ENCODE assay signal across 19 cellular contexts in genomic region chr5:40866844-40867243, GRCh38. TPM values are rescaled to one million over a fixed set of nuclear protein-coding genes. Genes with fewer than 3 reads are reported as not detected.
DNase-seq lines count a peak whose midpoint lies in the region; ATAC-seq, FAIRE-seq and TF ChIP-seq lines count a peak whose summit lies in the region.
"Had no signal": no experiment of that assay in that cellular context is flagged by ENCODE, and none has a peak within 500 bp of the region (broad histone marks: within the 10 kb centered on the region; RNA-seq: fewer than 3 reads in every experiment).

No MANE protein-coding gene starts in this region.

- no peak overlapping the region for H3K27ac ChIP-seq in GM23338 (ENCODE audit: low read depth)
- H3K27ac ChIP-seq in K562 (ENCODE audit: extremely low read depth, low read depth, low read length), result no peak overlapping the region
- H3K27ac ChIP-seq in mesendoderm (ENCODE audit: low read depth, low read length), result no peak overlapping the region
- H3K27ac ChIP-seq: BLaER1 had no signal

- no peak for TF ChIP-seq RAD21 in K562 (CRISPR knock-in tag; conservative IDR thresholded peaks at IDR 0.05 in 1 of 2, IDR thresholded peaks at IDR 0.05 in 1 of 2)

- no TSS peak for BruUV-seq in K562 (replicated peaks; lab: Mats Ljungman, UMichigan)

- no peak overlapping the region for H4K8ac ChIP-seq in mesendoderm (ENCODE audit: low read depth, low read length)

- H3K36me3 ChIP-seq in GM23338 (ENCODE audit: insufficient read depth), result no peaks in the 10 kb centered on the region
- no peaks in the 10 kb centered on the region for H3K36me3 ChIP-seq in K562 (ENCODE audit: control insufficient read depth, insufficient read depth, low read length)
- no peaks in the 10 kb centered on the region for H3K36me3 ChIP-seq in mesendoderm (ENCODE audit: control insufficient read depth, insufficient read depth, low read length)
- H3K36me3 ChIP-seq: BLaER1 had no signal

- H2AFZ ChIP-seq in GM23338, result 0 out of 2 replicates have a peak overlapping the region, but pooled peaks have one; percentile 25
- H2AFZ ChIP-seq in K562 (ENCODE audit: low read depth, low read length), result peak overlapping the region; percentile 47

- DNase-seq in GM23338 (ENCODE audit: low spot score) (no peak), K562 (ENCODE audit: extremely low read depth in 1 of 4, low spot score in 3 of 4) (no peak), mesendoderm (peak; percentile 30), NCI-H446 (lab: John Stamatoyannopoulos, UW) (no peak)
- DNase-seq: 8988T; CD4-positive, alpha-beta memory T cell; DMS153; DMS79; GDM1; HCEC 1CT; IMR-90; KBM-7 had no signal

- H3K9me3 Mint-ChIP-seq in GM23338, result peaks cover 23% of the 10 kb centered on the region

- H2BK5ac ChIP-seq in mesendoderm (ENCODE audit: low read length), result no peak overlapping the region

- H3K4me1 ChIP-seq in GM23338 (ENCODE audit: insufficient read depth), result 0 out of 2 replicates have a peak, but pooled peaks cover 6% of the 10 kb centered on the region
- H3K4me1 ChIP-seq in K562 (replicated peaks in 1 of 2; ENCODE audit: control insufficient read depth in 2 of 2, insufficient read depth in 2 of 2, low read length in 2 of 2), result no peaks in the 10 kb centered on the region
- H3K4me1 ChIP-seq in mesendoderm (ENCODE audit: control insufficient read depth, low read depth, low read length), result no peaks in the 10 kb centered on the region
- H3K4me1 ChIP-seq: BLaER1 had no signal

- no peaks in the 10 kb centered on the region for H3K79me1 ChIP-seq in mesendoderm (ENCODE audit: low read length)

- H3K18ac ChIP-seq in mesendoderm (ENCODE audit: low read length), result no peak overlapping the region

- H3K27ac Mint-ChIP-seq in GM23338, result no peak overlapping the region
- H3K27ac Mint-ChIP-seq: CD14-positive monocyte; CD4-positive, alpha-beta memory T cell had no signal

- peaks cover 15% of the 10 kb centered on the region for H3K36me3 Mint-ChIP-seq in GM23338 (ENCODE audit: low read depth)
- H3K36me3 Mint-ChIP-seq: CD14-positive monocyte had no signal

- no peak for TF ChIP-seq CTCF in GM23338 (conservative IDR thresholded peaks at IDR 0.05; ENCODE audit: low read depth in 2 of 2)
- no peak for TF ChIP-seq CTCF in K562 (IDR thresholded peaks at IDR 0.05 in 2 of 3, conservative IDR thresholded peaks at IDR 0.05 in 1 of 3; ENCODE audit: insufficient read depth in 2 of 3, low read depth in 1 of 3, low read length in 3 of 3)

- H2BK15ac ChIP-seq in mesendoderm (replicated peaks; ENCODE audit: low read depth), result no peak overlapping the region

- H3K9me2 ChIP-seq in GM23338 (ENCODE audit: insufficient read depth), result no peaks in the 10 kb centered on the region

- ATAC-seq in GM23338 (no peak), K562 (peak; percentile 59), GM21515 (IDR thresholded peaks at IDR 0.05; ENCODE audit: unreplicated experiment) (no peak), GM18907 (IDR thresholded peaks at IDR 0.05; ENCODE audit: unreplicated experiment) (no peak)

- H3K4me2 ChIP-seq in GM23338 (no peak overlapping the region), K562 (ENCODE audit: insufficient read depth, low read length) (no peak overlapping the region), mesendoderm (ENCODE audit: low read length) (no peak overlapping the region)
- H3K4me2 ChIP-seq: BLaER1 had no signal

- H3K4me3 ChIP-seq in GM23338, result no peak overlapping the region
- no peak overlapping the region for H3K4me3 ChIP-seq in K562
- no peak overlapping the region for H3K4me3 ChIP-seq in mesendoderm (ENCODE audit: low read length)
- H3K4me3 ChIP-seq: BLaER1 had no signal

- no peak overlapping the region for H2AK5ac ChIP-seq in mesendoderm (ENCODE audit: low read length)

- no peak overlapping the region for H4K5ac ChIP-seq in mesendoderm (ENCODE audit: low read length)

- peaks cover 9% of the 10 kb centered on the region for H3K4me1 Mint-ChIP-seq in GM23338
- H3K4me1 Mint-ChIP-seq: CD14-positive monocyte had no signal

- H2BK120ac ChIP-seq in mesendoderm (ENCODE audit: low read depth, low read length), result no peak overlapping the region

- POLR2A ChIA-PET in K562 (lab: Yijun Ruan, JAX), result interaction anchor here (0.7 to 1.7 kb wide), 4 partner anchors 9 to 41 kb away, joined by 3 to 6 read pairs (median 3); no protein-coding TSS in a partner anchor

- H3K56ac ChIP-seq in mesendoderm (ENCODE audit: low read length), result peak overlapping the region; percentile 44

- no peak overlapping the region for H3K4me3 Mint-ChIP-seq in GM23338
- H3K4me3 Mint-ChIP-seq: CD14-positive monocyte; CD4-positive, alpha-beta memory T cell had no signal

- CTCF ChIA-PET in K562 (lab: Yijun Ruan, JAX; ENCODE audit: low intra/inter-chr PET ratio), result no interaction called here

- H3K9me3 ChIP-seq in K562 (replicated peaks; ENCODE audit: control insufficient read depth, insufficient read depth, low read depth, low read length), result peaks cover 2% of the 10 kb centered on the region; the same call in 1 of the 2 replicates

- no peak overlapping the region for H3K9ac ChIP-seq in K562 (ENCODE audit: insufficient read depth in 1 of 2, low read depth in 2 of 2, low read length in 2 of 2)
- no peak overlapping the region for H3K9ac ChIP-seq in mesendoderm (ENCODE audit: low read length)
- H3K9ac ChIP-seq: BLaER1 had no signal

- H3K27me3 ChIP-seq in GM23338 (ENCODE audit: insufficient read depth) (no peaks in the 10 kb centered on the region), K562 (ENCODE audit: control insufficient read depth in 2 of 2, insufficient read depth in 2 of 2, low read length in 2 of 2) (peaks cover 0 to 5% of the 10 kb centered on the region in 2 experiments; a peak in 3 of 5 replicates), mesendoderm (ENCODE audit: insufficient read depth, low read length, poor library complexity) (peaks cover 1% of the 10 kb centered on the region)
- H3K27me3 ChIP-seq: BLaER1 had no signal

- no peaks in the 10 kb centered on the region for H3K9me1 ChIP-seq in K562 (ENCODE audit: control insufficient read depth, insufficient read depth, low read length)

- no peaks in the 10 kb centered on the region for H4K20me1 ChIP-seq in GM23338 (replicated peaks; ENCODE audit: insufficient read depth)
- no peaks in the 10 kb centered on the region for H4K20me1 ChIP-seq in K562 (replicated peaks; ENCODE audit: control insufficient read depth, insufficient read depth, low read length)
- H4K20me1 ChIP-seq: BLaER1 had no signal

- in situ Hi-C loops in K562 (cut with MboI), result no loop called here

- no peak for FAIRE-seq in K562 (lab: Jason Lieb, UNC)
- FAIRE-seq: GM12892, GM18507 had no signal

- H3K27me3 Mint-ChIP-seq in GM23338 (ENCODE audit: insufficient read depth, low read depth, poor library complexity), result no peaks in the 10 kb centered on the region
- H3K27me3 Mint-ChIP-seq: CD4-positive, alpha-beta memory T cell had no signal

- WGBS in K562 (ENCODE audit: insufficient coverage, low coverage, missing lambda C conversion rate), result 5% methylated on average over 5 of the region's 5 CpGs
- no CpG with 5 or more reads among the region's 5 CpGs for WGBS in mesendoderm (ENCODE audit: extremely low coverage, insufficient coverage, low lambda C conversion rate)

- H3K4ac ChIP-seq in mesendoderm (ENCODE audit: low read depth, low read length), result no peak overlapping the region

- TF ChIP-seq POLR2A in K562 (conservative IDR thresholded peaks at IDR 0.05), result no peak

- no peak overlapping the region for H3K23ac ChIP-seq in mesendoderm (ENCODE audit: low read length)

- intact Hi-C loops in K562 (cut with micrococcal nuclease), result no loop called here

- no peak for TF ChIP-seq EP300 in K562 (IDR thresholded peaks at IDR 0.05; ENCODE audit: low read length)

- H3K79me2 ChIP-seq in GM23338 (replicated peaks; ENCODE audit: insufficient read depth) (no peaks in the 10 kb centered on the region), K562 (ENCODE audit: control insufficient read depth, insufficient read depth, low read length) (no peaks in the 10 kb centered on the region), mesendoderm (ENCODE audit: control insufficient read depth, insufficient read depth, low read length) (no peaks in the 10 kb centered on the region)

- no peaks in the 10 kb centered on the region for H3F3A ChIP-seq in GM23338 (replicated peaks; ENCODE audit: low read depth)

RNA-seq across cellular contexts. Expression of gene CARD6, which starts 25.7 kb away (rescaled TPM):
- 0.23 and 0.45 TPM in 2 replicates for total RNA-seq in GM23338 (2014; rRNA removed; shearing (Covaris generic))
- polyA plus RNA-seq in GM23338 (2016; fragmentation: Nextera tagmentation; extraction: Ambion mirVana), result 0.28 and 0.32 TPM in 2 replicates
- 3.9 and 8.2 TPM in 2 replicates for total RNA-seq in K562 (2011; cell fraction: chromatin; rRNA removed; ENCODE audit: low replicate concordance)
- total RNA-seq in K562 (2011; cell fraction: nucleolus; rRNA removed), result 3.3 and 3.8 TPM in 2 replicates
- 4.4 and 4.8 TPM in 2 replicates for total RNA-seq in K562 (2011; cell fraction: nucleoplasm; rRNA removed)
- total RNA-seq in K562 (2014; rRNA removed), result 3.5 and 3.9 TPM in 2 replicates
- 7.3 and 9.0 TPM in 2 replicates for total RNA-seq in K562 (2014; rRNA removed; fragmentation: Illumina TruSeq; extraction: Trizol)
- 6.0 and 6.3 TPM in 2 replicates for total RNA-seq in K562 (2015; rRNA removed; fragmentation: Illumina TruSeq; extraction: Trizol)
- total RNA-seq in K562 (2021), result 5.2 and 5.9 TPM in 2 replicates
- 3.5 and 7.4 TPM in 2 replicates for polyA plus RNA-seq in K562 (2011; rRNA removed)
- 2.6 and 3.0 TPM in 2 replicates for polyA plus RNA-seq in K562 (2011; cell fraction: cytosol; rRNA removed)
- polyA plus RNA-seq in K562 (2011; cell fraction: nucleus; rRNA removed), result 1.1 and 1.6 TPM in 2 replicates
- polyA plus RNA-seq in K562 (2012), result 3.7 and 5.6 TPM in 2 replicates
- 7.4 and 8.3 TPM in 2 replicates for polyA plus RNA-seq in K562 (2014; fragmentation: Illumina TruSeq; extraction: Trizol)
- polyA plus RNA-seq in K562 (2014; fragmentation: Nextera tagmentation; extraction: Ambion mirVana), result 1 to 10 TPM; 3.7 to 4.1 TPM
- polyA plus RNA-seq in K562 (2014; rRNA removed), result 4.5 and 5.8 TPM in 2 replicates
- 5.4 and 9.9 TPM in 2 replicates for polyA minus RNA-seq in K562 (2011; rRNA and poly(A)+ RNA removed)
- polyA minus RNA-seq in K562 (2011; cell fraction: cytosol; rRNA and poly(A)+ RNA removed), result 2.6 and 5.0 TPM in 2 replicates
- 1.3 and 1.6 TPM in 2 replicates for polyA minus RNA-seq in K562 (2011; cell fraction: nucleus; rRNA and poly(A)+ RNA removed)
- 0.35 TPM for polyA plus RNA-seq in mesendoderm (2013, experiment 1 of 2)
- polyA plus RNA-seq in mesendoderm (2013, experiment 2 of 2), result 0.31 TPM

RNA-seq across cellular contexts. Expression of gene RPL37, which starts 31.8 kb away (rescaled TPM):
- total RNA-seq in GM23338 (2014; rRNA removed; shearing (Covaris generic)), result 70.1 and 104 TPM in 2 replicates
- 3,283 and 3,957 TPM in 2 replicates for polyA plus RNA-seq in GM23338 (2016; fragmentation: Nextera tagmentation; extraction: Ambion mirVana)
- total RNA-seq in K562 (2011; cell fraction: chromatin; rRNA removed; ENCODE audit: low replicate concordance), result 455 and 632 TPM in 2 replicates
- total RNA-seq in K562 (2011; cell fraction: nucleolus; rRNA removed), result 1,125 and 1,211 TPM in 2 replicates
- total RNA-seq in K562 (2011; cell fraction: nucleoplasm; rRNA removed), result 1,524 and 2,774 TPM in 2 replicates
- 5,204 and 7,963 TPM in 2 replicates for total RNA-seq in K562 (2014; rRNA removed)
- 3,395 and 3,802 TPM in 2 replicates for total RNA-seq in K562 (2014; rRNA removed; fragmentation: Illumina TruSeq; extraction: Trizol)
- 4,310 and 4,463 TPM in 2 replicates for total RNA-seq in K562 (2015; rRNA removed; fragmentation: Illumina TruSeq; extraction: Trizol)
- 2,342 and 2,650 TPM in 2 replicates for total RNA-seq in K562 (2021)
- polyA plus RNA-seq in K562 (2011; rRNA removed), result 6,044 and 6,139 TPM in 2 replicates
- 329 and 533 TPM in 2 replicates for polyA plus RNA-seq in K562 (2011; cell fraction: cytosol; rRNA removed)
- 2,322 and 3,371 TPM in 2 replicates for polyA plus RNA-seq in K562 (2011; cell fraction: nucleus; rRNA removed)
- 4,656 and 6,426 TPM in 2 replicates for polyA plus RNA-seq in K562 (2012)
- 4,091 and 6,277 TPM in 2 replicates for polyA plus RNA-seq in K562 (2014; fragmentation: Illumina TruSeq; extraction: Trizol)
- 1,000 to 10,000 TPM; 2,628 to 3,207 TPM for polyA plus RNA-seq in K562 (2014; fragmentation: Nextera tagmentation; extraction: Ambion mirVana)
- 4,956 and 6,483 TPM in 2 replicates for polyA plus RNA-seq in K562 (2014; rRNA removed)
- polyA minus RNA-seq in K562 (2011; rRNA and poly(A)+ RNA removed), result 3,539 and 4,030 TPM in 2 replicates
- 984 and 1,025 TPM in 2 replicates for polyA minus RNA-seq in K562 (2011; cell fraction: cytosol; rRNA and poly(A)+ RNA removed)
- polyA minus RNA-seq in K562 (2011; cell fraction: nucleus; rRNA and poly(A)+ RNA removed), result 350 and 581 TPM in 2 replicates
- 5,874 TPM for polyA plus RNA-seq in mesendoderm (2013, experiment 1 of 2)
- 5,944 TPM for polyA plus RNA-seq in mesendoderm (2013, experiment 2 of 2)

RNA-seq across cellular contexts. Expression of gene C7, which starts 42.5 kb away (rescaled TPM):
- total RNA-seq in GM23338 (2014; rRNA removed; shearing (Covaris generic)), result 0.07 TPM in 1 of 2 replicates, not detected in the other
- 0.05 TPM in 1 of 2 replicates, not detected in the other for polyA plus RNA-seq in GM23338 (2016; fragmentation: Nextera tagmentation; extraction: Ambion mirVana)
- not detected in 2 replicates for total RNA-seq in K562 (2011; cell fraction: chromatin; rRNA removed; ENCODE audit: low replicate concordance)
- not detected in 2 replicates for total RNA-seq in K562 (2011; cell fraction: nucleolus; rRNA removed)
- not detected in 2 replicates for total RNA-seq in K562 (2011; cell fraction: nucleoplasm; rRNA removed)
- total RNA-seq in K562 (2014; rRNA removed), result not detected in 2 replicates
- total RNA-seq in K562 (2014; rRNA removed; fragmentation: Illumina TruSeq; extraction: Trizol), result not detected in 2 replicates
- not detected in 2 replicates for total RNA-seq in K562 (2015; rRNA removed; fragmentation: Illumina TruSeq; extraction: Trizol)
- total RNA-seq in K562 (2021), result 0.82 and 1.5 TPM in 2 replicates
- polyA plus RNA-seq in K562 (2011; rRNA removed), result not detected in 2 replicates
- polyA plus RNA-seq in K562 (2011; cell fraction: cytosol; rRNA removed), result not detected in 2 replicates
- not detected in 2 replicates for polyA plus RNA-seq in K562 (2011; cell fraction: nucleus; rRNA removed)
- polyA plus RNA-seq in K562 (2012), result not detected in 2 replicates
- polyA plus RNA-seq in K562 (2014; fragmentation: Illumina TruSeq; extraction: Trizol), result not detected in 2 replicates
- not detected for polyA plus RNA-seq in K562 (2014; fragmentation: Nextera tagmentation; extraction: Ambion mirVana)
- polyA plus RNA-seq in K562 (2014; rRNA removed), result not detected in 2 replicates
- polyA minus RNA-seq in K562 (2011; rRNA and poly(A)+ RNA removed), result not detected in 2 replicates
- polyA minus RNA-seq in K562 (2011; cell fraction: cytosol; rRNA and poly(A)+ RNA removed), result not detected in 2 replicates
- not detected in 2 replicates for polyA minus RNA-seq in K562 (2011; cell fraction: nucleus; rRNA and poly(A)+ RNA removed)
- polyA plus RNA-seq in mesendoderm (2013, experiment 1 of 2), result not detected
- not detected for polyA plus RNA-seq in mesendoderm (2013, experiment 2 of 2)
- total RNA-seq: CD4-positive, alpha-beta memory T cell; HT1080 had no signal
- polyA plus RNA-seq: CD14-positive monocyte; CD4-positive, alpha-beta memory T cell had no signal
